Comparison of ENCODE assay signal across 8 cellular contexts in genomic region chr2:20916604-20917286, GRCh38.
A peak's percentile ranks its signal among the peaks of the same experiment; 100 is the strongest.
DNase-seq lines count a peak whose midpoint lies in the region; ATAC-seq and TF ChIP-seq lines count a peak whose summit lies in the region.

No MANE protein-coding gene starts in this region.

- CTCF ChIA-PET in SK-N-SH (lab: Yijun Ruan, JAX): interaction anchor here (0.6 to 4.7 kb wide), 20 partner anchors 9 to 864 kb away, joined by 3 to 43 read pairs (median 4); no protein-coding TSS in a partner anchor
- CTCF ChIA-PET in activated CD8-positive, alpha-beta memory T cell treated with anti-CD3 and anti-CD28 coated beads, Interleukin-2, amount 10 ng/mL, durations not matched to agents 7 days and 5 days (lab: Charles Lee): no interaction called here

- TF ChIP-seq CTCF in GM12872 (IDR thresholded peaks at IDR 0.05; ENCODE audit: insufficient read depth, low read depth, low read length) (0 out of 3 replicates have a peak, but pooled peaks have one; percentile 5), SK-N-SH (IDR thresholded peaks at IDR 0.05) (peak; percentile 45), foreskin fibroblast (IDR thresholded peaks at IDR 0.05; ENCODE audit: low read depth, low read length) (peak; percentile 36), natural killer cell (IDR thresholded peaks at IDR 0.05) (no peak), thyroid gland (IDR thresholded peaks at IDR 0.05) (no peak)

- H3K27ac Mint-ChIP-seq in natural killer cell: no peak overlapping the region
- H3K27ac Mint-ChIP-seq in activated CD8-positive, alpha-beta memory T cell treated with anti-CD3 and anti-CD28 coated beads, Interleukin-2, amount 10 ng/mL, durations not matched to agents 7 days and 5 days: no peak overlapping the region

- TF ChIP-seq EP300 in SK-N-SH (IDR thresholded peaks at IDR 0.05; ENCODE audit: borderline replicate concordance in 1 of 2, low read depth in 1 of 2, low read length in 1 of 2): no peak

- peak overlapping the region; percentile 30 for H3K4me2 ChIP-seq in SK-N-SH

- no peaks in the 10 kb centered on the region for H3K36me3 Mint-ChIP-seq in natural killer cell
- no peaks in the 10 kb centered on the region for H3K36me3 Mint-ChIP-seq in activated CD8-positive, alpha-beta memory T cell treated with anti-CD3 and anti-CD28 coated beads, Interleukin-2, amount 10 ng/mL, durations not matched to agents 7 days and 5 days

- H3K27ac ChIP-seq in SK-N-SH (ENCODE audit: low read depth in 2 of 2, low read length in 1 of 2): peak overlapping the region in 1 of 2 experiments; percentile 47; a peak in 2 of 4 replicates
- H3K27ac ChIP-seq in thyroid gland: no peak overlapping the region

- H3K27me3 ChIP-seq in SK-N-SH (ENCODE audit: insufficient read depth): no peaks in the 10 kb centered on the region; the same call in 1 of the 2 replicates
- H3K27me3 ChIP-seq in thyroid gland: no peaks in the 10 kb centered on the region

- H3K27me3 Mint-ChIP-seq in natural killer cell (ENCODE audit: low read depth in 2 of 2): peaks cover 21% of the 10 kb centered on the region in 2 donors
- peaks cover 8% of the 10 kb centered on the region for H3K27me3 Mint-ChIP-seq in activated CD8-positive, alpha-beta memory T cell treated with anti-CD3 and anti-CD28 coated beads, Interleukin-2, amount 10 ng/mL, durations not matched to agents 7 days and 5 days

- H3K9me2 ChIP-seq in SK-N-SH: no peaks in the 10 kb centered on the region

- no peaks in the 10 kb centered on the region for H4K20me1 ChIP-seq in SK-N-SH (ENCODE audit: insufficient read depth)

- H3K9ac ChIP-seq in SK-N-SH: no peak overlapping the region

- WGBS in SK-N-SH (ENCODE audit: low lambda C conversion rate): 37% methylated on average over 5 of the region's 7 CpGs
- WGBS in thyroid gland, 2 donors: 47 to 53% methylated on average over 5 to 7 of the region's 7 CpGs

- H3K9me3 ChIP-seq in SK-N-SH: no peaks in the 10 kb centered on the region
- H3K9me3 ChIP-seq in thyroid gland: no peaks in the 10 kb centered on the region

- POLR2A ChIA-PET in SK-N-SH (lab: Yijun Ruan, JAX): interaction anchor here (0.9 kb wide), 1 partner anchor 16 kb away, joined by 3 read pairs; no protein-coding TSS in a partner anchor

- H3K36me3 ChIP-seq in SK-N-SH (replicated peaks in 1 of 2; ENCODE audit: control insufficient read depth in 1 of 2, insufficient read depth in 2 of 2, low read length in 1 of 2) (no peaks in the 10 kb centered on the region), thyroid gland (no peaks in the 10 kb centered on the region)

- peak; percentile 74 for TF ChIP-seq RAD21 in SK-N-SH (IDR thresholded peaks at IDR 0.05; ENCODE audit: low read length)

- intact Hi-C loops in sciatic nerve (cut with DNase I): no loop called here
- intact Hi-C loops in natural killer cell (cut with micrococcal nuclease): no loop called here
- intact Hi-C loops in thyroid gland (cut with DNase I): no loop called here

- H3K4me1 ChIP-seq in SK-N-SH (ENCODE audit: control insufficient read depth in 1 of 2, insufficient read depth in 2 of 2, low read depth in 1 of 2, low read length in 1 of 2): peaks cover 13 to 20% of the 10 kb centered on the region in 2 experiments; a peak in 3 of 4 replicates
- no peaks in the 10 kb centered on the region for H3K4me1 ChIP-seq in thyroid gland

- H3K9me3 Mint-ChIP-seq in natural killer cell: no peaks in the 10 kb centered on the region
- no peaks in the 10 kb centered on the region for H3K9me3 Mint-ChIP-seq in activated CD8-positive, alpha-beta memory T cell treated with anti-CD3 and anti-CD28 coated beads, Interleukin-2, amount 10 ng/mL, durations not matched to agents 7 days and 5 days (ENCODE audit: low read depth)

- no peaks in the 10 kb centered on the region for H3K79me2 ChIP-seq in SK-N-SH (ENCODE audit: insufficient read depth)

- DNase-seq in SK-N-SH (peak; percentile 50), foreskin fibroblast (peak; percentile 21 to 47), sciatic nerve (ENCODE audit: low spot score) (no peak), natural killer cell (no peak), thyroid gland (no peak)
- no peak for DNase-seq in activated CD8-positive, alpha-beta memory T cell treated with anti-CD3 and anti-CD28 coated beads, Interleukin-2, amount 10 ng/mL, durations not matched to agents 7 days and 5 days
- DNase-seq in activated CD4-positive, alpha-beta T cell treated with anti-CD3 and anti-CD28 coated beads for 1 hour: no peak

- peak; percentile 48 for ATAC-seq in sciatic nerve
- ATAC-seq in natural killer cell: no peak
- ATAC-seq in activated CD8-positive, alpha-beta memory T cell treated with anti-CD3 and anti-CD28 coated beads, Interleukin-2, amount 10 ng/mL, durations not matched to agents 7 days and 5 days: no peak

- peaks cover 10% of the 10 kb centered on the region for H3F3A ChIP-seq in SK-N-SH (replicated peaks; ENCODE audit: insufficient read depth)

- H3K4me1 Mint-ChIP-seq in natural killer cell: no peaks in the 10 kb centered on the region
- H3K4me1 Mint-ChIP-seq in activated CD8-positive, alpha-beta memory T cell treated with anti-CD3 and anti-CD28 coated beads, Interleukin-2, amount 10 ng/mL, durations not matched to agents 7 days and 5 days: peaks cover 8% of the 10 kb centered on the region

- H3K4me3 Mint-ChIP-seq in natural killer cell: no peak overlapping the region
- no peak overlapping the region for H3K4me3 Mint-ChIP-seq in activated CD8-positive, alpha-beta memory T cell treated with anti-CD3 and anti-CD28 coated beads, Interleukin-2, amount 10 ng/mL, durations not matched to agents 7 days and 5 days

- H2AFZ ChIP-seq in SK-N-SH (ENCODE audit: low read depth): no peak overlapping the region

- TF ChIP-seq POLR2A in thyroid gland (IDR thresholded peaks at IDR 0.05): no peak

- H3K4me3 ChIP-seq in SK-N-SH (ENCODE audit: low read depth in 2 of 2, low read length in 1 of 2): no peak overlapping the region
- no peak overlapping the region for H3K4me3 ChIP-seq in foreskin fibroblast (ENCODE audit: low read depth in 1 of 2, low read length in 2 of 2)
- H3K4me3 ChIP-seq in thyroid gland (replicated peaks in 1 of 3): no peak overlapping the region

TF ChIP-seq in SK-N-SH, 30 proteins besides CTCF, POLR2A, EP300 and RAD21 (continues in another document):
- TF ChIP-seq TCF12 (IDR thresholded peaks at IDR 0.05) (0 out of 2 replicates have a peak, but pooled peaks have one; percentile 6), NRF1 (IDR thresholded peaks at IDR 0.05; ENCODE audit: low read depth, low read length) (no peak), TEAD4 (IDR thresholded peaks at IDR 0.05; ENCODE audit: borderline replicate concordance, insufficient read depth) (no peak), TAF1 (IDR thresholded peaks at IDR 0.05; ENCODE audit: borderline replicate concordance, low read depth, low read length) (no peak), RXRA (IDR thresholded peaks at IDR 0.05; ENCODE audit: borderline replicate concordance, low read depth) (no peak), SMC3 (IDR thresholded peaks at IDR 0.05; ENCODE audit: low read depth, low read length) (peak; percentile 48), RCOR1 (IDR thresholded peaks at IDR 0.05; ENCODE audit: low read length) (no peak), USF1 (IDR thresholded peaks at IDR 0.05; ENCODE audit: borderline replicate concordance, low read depth) (no peak), FOXM1 (IDR thresholded peaks at IDR 0.05; ENCODE audit: low read depth) (no peak), GATA2 (CRISPR knock-in tag; IDR thresholded peaks at IDR 0.05) (no peak), MXI1 (IDR thresholded peaks at IDR 0.05; ENCODE audit: low read depth, low read length) (no peak)
- TF ChIP-seq, protein P1, sequence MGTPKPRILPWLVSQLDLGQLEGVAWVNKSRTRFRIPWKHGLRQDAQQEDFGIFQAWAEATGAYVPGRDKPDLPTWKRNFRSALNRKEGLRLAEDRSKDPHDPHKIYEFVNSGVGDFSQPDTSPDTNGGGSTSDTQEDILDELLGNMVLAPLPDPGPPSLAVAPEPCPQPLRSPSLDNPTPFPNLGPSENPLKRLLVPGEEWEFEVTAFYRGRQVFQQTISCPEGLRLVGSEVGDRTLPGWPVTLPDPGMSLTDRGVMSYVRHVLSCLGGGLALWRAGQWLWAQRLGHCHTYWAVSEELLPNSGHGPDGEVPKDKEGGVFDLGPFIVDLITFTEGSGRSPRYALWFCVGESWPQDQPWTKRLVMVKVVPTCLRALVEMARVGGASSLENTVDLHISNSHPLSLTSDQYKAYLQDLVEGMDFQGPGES (IDR thresholded peaks at IDR 0.05; ENCODE audit: low read depth, low read length): no peak
- TF ChIP-seq, protein P2, sequence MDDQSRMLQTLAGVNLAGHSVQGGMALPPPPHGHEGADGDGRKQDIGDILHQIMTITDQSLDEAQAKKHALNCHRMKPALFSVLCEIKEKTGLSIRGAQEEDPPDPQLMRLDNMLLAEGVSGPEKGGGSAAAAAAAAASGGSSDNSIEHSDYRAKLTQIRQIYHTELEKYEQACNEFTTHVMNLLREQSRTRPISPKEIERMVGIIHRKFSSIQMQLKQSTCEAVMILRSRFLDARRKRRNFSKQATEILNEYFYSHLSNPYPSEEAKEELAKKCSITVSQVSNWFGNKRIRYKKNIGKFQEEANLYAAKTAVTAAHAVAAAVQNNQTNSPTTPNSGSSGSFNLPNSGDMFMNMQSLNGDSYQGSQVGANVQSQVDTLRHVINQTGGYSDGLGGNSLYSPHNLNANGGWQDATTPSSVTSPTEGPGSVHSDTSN (IDR thresholded peaks at IDR 0.05): no peak

Comparison
In these comparisons a context has a peak if more than half of its experiments do, and no peak if none do; other contexts are left out.
1. CTCF ChIP-seq: peak in GM12872 (single experiment), SK-N-SH (single experiment) and foreskin fibroblast (single experiment); none in natural killer cell (single experiment) and thyroid gland (0 of 6).
2. DNase-seq: peak in SK-N-SH (single experiment) and foreskin fibroblast (2 of 2); none in sciatic nerve (single experiment), natural killer cell (single experiment), thyroid gland (0 of 2), activated CD8-positive, alpha-beta memory T cell treated with anti-CD3 and anti-CD28 coated beads, Interleukin-2, amount 10 ng/mL, durations not matched to agents 7 days and 5 days (single experiment) and activated CD4-positive, alpha-beta T cell treated with anti-CD3 and anti-CD28 coated beads for 1 hour (single experiment).